Comparison of ENCODE assay signal across 17 cellular contexts in genomic region chr2:129767346-129767745, GRCh38.
DNase-seq lines count a peak whose midpoint lies in the region; TF ChIP-seq lines count a peak whose summit lies in the region.
"Had no signal": no experiment of that assay in that cellular context is flagged by ENCODE, and none has a peak within 500 bp of the region (broad histone marks: within the 10 kb centered on the region; RNA-seq: fewer than 3 reads in every experiment).

No MANE protein-coding gene starts in this region.

- no peak overlapping the region for H2BK120ac ChIP-seq in neuronal stem cell (ENCODE audit: low read depth, low read length)

- TF ChIP-seq CTCF in esophagus muscularis mucosa (IDR thresholded peaks at IDR 0.05), result no peak
- TF ChIP-seq CTCF in progenitor cell of endocrine pancreas (IDR thresholded peaks at IDR 0.05; ENCODE audit: unreplicated experiment), result no peak
- no peak for TF ChIP-seq CTCF in osteoblast (IDR thresholded peaks at IDR 0.05; ENCODE audit: extremely low read depth, low read depth, low read length)

- no peaks in the 10 kb centered on the region for H3K36me3 Mint-ChIP-seq in progenitor cell of endocrine pancreas (ENCODE audit: insufficient read depth)
- H3K36me3 Mint-ChIP-seq: CD8-positive, alpha-beta T cell had no signal

- H3K27me3 Mint-ChIP-seq in progenitor cell of endocrine pancreas, result peaks cover 18% of the 10 kb centered on the region

- no peak overlapping the region for H3K27ac ChIP-seq in esophagus muscularis mucosa (replicated peaks in 1 of 4)
- H3K27ac ChIP-seq in neuronal stem cell (replicated peaks; ENCODE audit: low read length), result no peak overlapping the region
- H3K27ac ChIP-seq in osteoblast (ENCODE audit: low read depth, low read length), result no peak overlapping the region
- H3K27ac ChIP-seq: 22Rv1, A549 had no signal

- TF ChIP-seq EP300 in esophagus muscularis mucosa (IDR thresholded peaks at IDR 0.05), result no peak

- no peaks in the 10 kb centered on the region for H3K4me1 Mint-ChIP-seq in progenitor cell of endocrine pancreas (ENCODE audit: low read depth)

- no peaks in the 10 kb centered on the region for H3K4me1 ChIP-seq in esophagus muscularis mucosa
- H3K4me1 ChIP-seq in neuronal stem cell (ENCODE audit: control insufficient read depth in 2 of 2, insufficient read depth in 1 of 2, low read depth in 1 of 2, low read length in 2 of 2), result peaks cover 0 to 4% of the 10 kb centered on the region in 2 donors
- no peaks in the 10 kb centered on the region for H3K4me1 ChIP-seq in osteoblast (ENCODE audit: insufficient read depth, low read length)
- H3K4me1 ChIP-seq: A549 had no signal

- no peak overlapping the region for H2BK5ac ChIP-seq in neuronal stem cell (ENCODE audit: low read length)

- H3K4me3 Mint-ChIP-seq in progenitor cell of endocrine pancreas (ENCODE audit: low read depth), result no peak overlapping the region
- H3K4me3 Mint-ChIP-seq: CD8-positive, alpha-beta T cell; GM23338; HFFc6 had no signal

- H3K27me3 ChIP-seq in H7 (ENCODE audit: control insufficient read depth, insufficient read depth, low read length), result no peaks in the 10 kb centered on the region
- H3K27me3 ChIP-seq in esophagus muscularis mucosa, result peaks cover 0 to 8% (median 0%) of the 10 kb centered on the region in 4 donors
- H3K27me3 ChIP-seq in neuronal stem cell (ENCODE audit: control insufficient read depth in 3 of 3, insufficient read depth in 3 of 3, low read depth in 1 of 3, low read length in 3 of 3), result peaks cover 0 to 1% (median 0%) of the 10 kb centered on the region in 3 experiments
- H3K27me3 ChIP-seq in osteoblast (ENCODE audit: insufficient read depth, low read length), result no peaks in the 10 kb centered on the region

- H2AK5ac ChIP-seq in neuronal stem cell (ENCODE audit: low read depth, low read length), result peak overlapping the region; percentile 27

- H3K9ac ChIP-seq in neuronal stem cell (ENCODE audit: low read depth, low read length, poor library complexity), result no peak overlapping the region

- H3K9me3 ChIP-seq in esophagus muscularis mucosa (no peaks in the 10 kb centered on the region), neuronal stem cell (replicated peaks in 1 of 2; ENCODE audit: control insufficient read depth in 2 of 2, insufficient read depth in 1 of 2, low read depth in 1 of 2, low read length in 2 of 2) (peaks cover 0 to 2% of the 10 kb centered on the region in 2 donors), osteoblast (ENCODE audit: low read depth, low read length) (peaks cover 2% of the 10 kb centered on the region)
- H3K9me3 ChIP-seq: A549 had no signal

- no peaks in the 10 kb centered on the region for H4K20me1 ChIP-seq in osteoblast (ENCODE audit: insufficient read depth, low read length)

- H3K36me3 ChIP-seq in H7 (replicated peaks; ENCODE audit: control insufficient read depth, insufficient read depth, low read length), result no peaks in the 10 kb centered on the region
- no peaks in the 10 kb centered on the region for H3K36me3 ChIP-seq in esophagus muscularis mucosa
- H3K36me3 ChIP-seq in neuronal stem cell (replicated peaks in 1 of 2; ENCODE audit: control insufficient read depth in 2 of 2, insufficient read depth in 2 of 2, low read length in 2 of 2), result no peaks in the 10 kb centered on the region
- no peaks in the 10 kb centered on the region for H3K36me3 ChIP-seq in osteoblast (ENCODE audit: insufficient read depth, low read length)

- no peak overlapping the region for H2BK15ac ChIP-seq in neuronal stem cell (ENCODE audit: low read length)

- H3K4me3 ChIP-seq in H7 (ENCODE audit: insufficient read depth, low read depth, low read length), result no peak overlapping the region
- H3K4me3 ChIP-seq in esophagus muscularis mucosa, result no peak overlapping the region
- H3K4me3 ChIP-seq in neuronal stem cell (ENCODE audit: low read length in 2 of 2), result no peak overlapping the region
- H3K4me3 ChIP-seq in osteoblast (ENCODE audit: insufficient read depth, low read length), result no peak overlapping the region
- H3K4me3 ChIP-seq: A549, GM23338 had no signal

- H3K4ac ChIP-seq in neuronal stem cell (ENCODE audit: low read length), result no peak overlapping the region

- H4K8ac ChIP-seq in neuronal stem cell (ENCODE audit: low read depth, low read length), result peak overlapping the region; percentile 85

- DNase-seq in activated effector memory CD4-positive, alpha-beta T cell treated with anti-CD3 and anti-CD28 coated beads, Interleukin-2, amount 50 U/mL, for 16 hours, result peak; percentile 48
- DNase-seq in activated effector memory CD4-positive, alpha-beta T cell treated with Interleukin-2 at 50 U/mL for 16 hours, result no peak
- DNase-seq in H7 (peak; percentile 16), esophagus muscularis mucosa (ENCODE audit: extremely low spot score) (peak; percentile 78), neuronal stem cell (ENCODE audit: low spot score) (no peak), progenitor cell of endocrine pancreas (ENCODE audit: low spot score, unreplicated experiment) (no peak), osteoblast (ENCODE audit: insufficient read length, low spot score, missing footprints) (no peak), NOMO-1 treated with dmso at 0.1 percent for 144 hours (lab: John Stamatoyannopoulos, UW; ENCODE audit: unreplicated experiment) (no peak)
- DNase-seq: AML-193, Calu3, DMS79 treated with DMSO at 0.1 percent for 48 hours, GF-D8, HFFc6 had no signal

- TF ChIP-seq POLR2A in esophagus muscularis mucosa (IDR thresholded peaks at IDR 0.05; ENCODE audit: low read depth), result no peak

- WGBS in esophagus muscularis mucosa, result 93% methylated on average over 8 of the region's 15 CpGs
- WGBS in neuronal stem cell (ENCODE audit: extremely low coverage in 2 of 2, insufficient read length in 2 of 2, insufficient replicate concordance in 1 of 2), 2 donors, result no CpG with 5 or more reads among the region's 15 CpGs

- H3K18ac ChIP-seq in neuronal stem cell (ENCODE audit: low read length), result no peak overlapping the region

- H4K91ac ChIP-seq in neuronal stem cell (ENCODE audit: low read depth, low read length, poor library complexity), result no peak overlapping the region

- H3K9me3 Mint-ChIP-seq in progenitor cell of endocrine pancreas (ENCODE audit: low read depth), result no peaks in the 10 kb centered on the region

- H3K4me2 ChIP-seq in neuronal stem cell (ENCODE audit: insufficient read depth, low read length, poor library complexity, severe bottlenecking) (no peak overlapping the region), osteoblast (ENCODE audit: insufficient read depth, low read length) (no peak overlapping the region)
- H3K4me2 ChIP-seq: A549, GM23338 had no signal

- H3K79me2 ChIP-seq in osteoblast (ENCODE audit: insufficient read depth, low read length), result no peaks in the 10 kb centered on the region

- H2BK12ac ChIP-seq in neuronal stem cell (ENCODE audit: low read length), result no peak overlapping the region

- H3K79me1 ChIP-seq in neuronal stem cell (ENCODE audit: low read depth, low read length), result no peaks in the 10 kb centered on the region

- H2AFZ ChIP-seq in neuronal stem cell (ENCODE audit: low read length) (no peak overlapping the region), osteoblast (ENCODE audit: low read length) (no peak overlapping the region)

- H3K27ac Mint-ChIP-seq in progenitor cell of endocrine pancreas, result no peak overlapping the region
- H3K27ac Mint-ChIP-seq: CD8-positive, alpha-beta T cell; GM23338; HFFc6 had no signal

- H3K23ac ChIP-seq in neuronal stem cell (ENCODE audit: low read depth, low read length, poor library complexity), result no peak overlapping the region

- no peak overlapping the region for H3K14ac ChIP-seq in neuronal stem cell (ENCODE audit: low read length)

- intact Hi-C loops in esophagus muscularis mucosa (cut with DNase I), result no loop called here

Comparison
In these comparisons a context has a peak if more than half of its experiments do, and no peak if none do; other contexts are left out.
1. DNase-seq: peak in activated effector memory CD4-positive, alpha-beta T cell treated with anti-CD3 and anti-CD28 coated beads, Interleukin-2, amount 50 U/mL, for 16 hours (single experiment), H7 (single experiment) and esophagus muscularis mucosa (single experiment); none in activated effector memory CD4-positive, alpha-beta T cell treated with Interleukin-2 at 50 U/mL for 16 hours (single experiment), neuronal stem cell (single experiment), progenitor cell of endocrine pancreas (single experiment), osteoblast (single experiment) and NOMO-1 treated with dmso at 0.1 percent for 144 hours (single experiment).